25 cellular contexts compared by ENCODE assay signal in the genomic region with DNA sequence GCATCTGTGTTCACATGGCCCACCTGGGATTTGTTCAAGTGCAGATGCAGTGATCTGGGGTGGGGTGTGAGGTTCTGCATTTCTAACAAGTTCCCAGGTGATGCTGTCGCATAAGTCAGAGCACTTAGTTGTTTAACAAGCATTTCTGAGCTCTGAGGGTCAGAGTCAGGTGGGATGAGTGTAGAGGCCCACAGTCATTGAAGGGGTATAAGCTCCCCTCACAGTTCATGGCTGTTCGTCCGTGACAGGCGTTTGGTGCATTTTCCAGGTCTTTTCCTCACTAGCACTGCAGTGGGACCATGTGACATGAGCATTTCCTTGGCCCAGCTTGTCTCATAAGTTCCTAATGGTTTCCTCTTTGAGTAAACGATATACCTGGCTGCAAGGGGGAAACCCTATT.
DNase-seq lines count a peak whose midpoint lies in the region; ATAC-seq and TF ChIP-seq lines count a peak whose summit lies in the region.
"Had no signal": no experiment of that assay in that cellular context is flagged by ENCODE, and none has a peak within 500 bp of the region (broad histone marks: within the 10 kb centered on the region; RNA-seq: fewer than 3 reads in every experiment).

No MANE protein-coding gene starts in this region.

- no peak for TF ChIP-seq POLR2A in esophagus muscularis mucosa (IDR thresholded peaks at IDR 0.05; ENCODE audit: low read depth)

- no peaks in the 10 kb centered on the region for H3K36me3 Mint-ChIP-seq in nephron progenitor cell (ENCODE audit: low read depth)
- H3K36me3 Mint-ChIP-seq: CD14-positive monocyte; CD4-positive, alpha-beta memory T cell; CD4-positive, CD25-positive, alpha-beta regulatory T cell; CD8-positive, alpha-beta memory T cell had no signal

- H3K4me1 Mint-ChIP-seq in nephron progenitor cell, result peaks cover 40% of the 10 kb centered on the region
- H3K4me1 Mint-ChIP-seq: CD14-positive monocyte; CD4-positive, alpha-beta memory T cell; CD4-positive, CD25-positive, alpha-beta regulatory T cell; CD8-positive, alpha-beta memory T cell had no signal

- H3K9me3 ChIP-seq in esophagus muscularis mucosa, result no peaks in the 10 kb centered on the region
- H3K9me3 ChIP-seq: A549, BE2C, BLaER1 had no signal

- H3K27me3 ChIP-seq in esophagus muscularis mucosa, result no peaks in the 10 kb centered on the region
- H3K27me3 ChIP-seq: BE2C, BLaER1 had no signal

- DNase-seq in NCI-H2171 treated with DMSO at 0.1 percent for 48 hours (lab: John Stamatoyannopoulos, UW) (peak; percentile 21), NCI-H2171 (lab: John Stamatoyannopoulos, UW) (no peak), esophagus muscularis mucosa (ENCODE audit: extremely low spot score) (peak; percentile 62), nephron progenitor cell (no peak), posterior vena cava (ENCODE audit: low spot score) (no peak)
- DNase-seq: BE2C; C1 segment of cervical spinal cord; CD4-positive, alpha-beta memory T cell; CD4-positive, CD25-positive, alpha-beta regulatory T cell; CD8-positive, alpha-beta memory T cell; COR-L47; DMS 273 treated with DMSO at 0.1 percent for 48 hours; DMS153; DMS53; DMS79; DND-41; EL; GDM1 had no signal

- peak overlapping the region; percentile 11 for H3K27ac Mint-ChIP-seq in nephron progenitor cell
- H3K27ac Mint-ChIP-seq: CD14-positive monocyte; CD4-positive, alpha-beta memory T cell; CD4-positive, CD25-positive, alpha-beta regulatory T cell; CD8-positive, alpha-beta memory T cell had no signal

- H3K4me3 Mint-ChIP-seq in nephron progenitor cell, result no peak overlapping the region
- H3K4me3 Mint-ChIP-seq: CD14-positive monocyte; CD4-positive, alpha-beta memory T cell; CD4-positive, CD25-positive, alpha-beta regulatory T cell; CD8-positive, alpha-beta memory T cell had no signal

- TF ChIP-seq EP300 in esophagus muscularis mucosa (IDR thresholded peaks at IDR 0.05), result no peak

- no peaks in the 10 kb centered on the region for H3K9me3 Mint-ChIP-seq in nephron progenitor cell

- TF ChIP-seq CTCF in esophagus muscularis mucosa (IDR thresholded peaks at IDR 0.05) (no peak), nephron progenitor cell (IDR thresholded peaks at IDR 0.05) (no peak)

- no peaks in the 10 kb centered on the region for H3K36me3 ChIP-seq in esophagus muscularis mucosa
- H3K36me3 ChIP-seq: BE2C, BLaER1 had no signal

- no peak overlapping the region for H3K27ac ChIP-seq in esophagus muscularis mucosa (replicated peaks in 1 of 4)
- H3K27ac ChIP-seq: 22Rv1, A549, BLaER1 had no signal

- WGBS in esophagus muscularis mucosa, result 86% methylated on average over 4 of the region's 5 CpGs

- ATAC-seq in GM21576 (IDR thresholded peaks at IDR 0.05; ENCODE audit: unreplicated experiment) (no peak), GM19351 (IDR thresholded peaks at IDR 0.05; ENCODE audit: unreplicated experiment) (no peak)
- ATAC-seq: A549, GM12878 had no signal

- peaks cover 12% of the 10 kb centered on the region for H3K27me3 Mint-ChIP-seq in nephron progenitor cell (ENCODE audit: low read depth, poor library complexity)
- H3K27me3 Mint-ChIP-seq: CD4-positive, CD25-positive, alpha-beta regulatory T cell had no signal

- H3K4me3 ChIP-seq in esophagus muscularis mucosa, result no peak overlapping the region
- H3K4me3 ChIP-seq: A549, BLaER1, GM12878 had no signal

- peaks cover 0 to 37% (median 12%) of the 10 kb centered on the region in 4 donors for H3K4me1 ChIP-seq in esophagus muscularis mucosa
- H3K4me1 ChIP-seq: A549, BE2C, BLaER1 had no signal

- intact Hi-C loops in esophagus muscularis mucosa (cut with DNase I), result no loop called here
- intact Hi-C loops in posterior vena cava (cut with DNase I), result no loop called here

Comparison
In these comparisons a context has a peak if more than half of its experiments do, and no peak if none do; other contexts are left out.
1. DNase-seq: peak in NCI-H2171 treated with DMSO at 0.1 percent for 48 hours (single experiment) and esophagus muscularis mucosa (single experiment); none in NCI-H2171 (single experiment), nephron progenitor cell (single experiment) and posterior vena cava (single experiment).